ENCODE assay signal across 8 cellular contexts in the genomic region with DNA sequence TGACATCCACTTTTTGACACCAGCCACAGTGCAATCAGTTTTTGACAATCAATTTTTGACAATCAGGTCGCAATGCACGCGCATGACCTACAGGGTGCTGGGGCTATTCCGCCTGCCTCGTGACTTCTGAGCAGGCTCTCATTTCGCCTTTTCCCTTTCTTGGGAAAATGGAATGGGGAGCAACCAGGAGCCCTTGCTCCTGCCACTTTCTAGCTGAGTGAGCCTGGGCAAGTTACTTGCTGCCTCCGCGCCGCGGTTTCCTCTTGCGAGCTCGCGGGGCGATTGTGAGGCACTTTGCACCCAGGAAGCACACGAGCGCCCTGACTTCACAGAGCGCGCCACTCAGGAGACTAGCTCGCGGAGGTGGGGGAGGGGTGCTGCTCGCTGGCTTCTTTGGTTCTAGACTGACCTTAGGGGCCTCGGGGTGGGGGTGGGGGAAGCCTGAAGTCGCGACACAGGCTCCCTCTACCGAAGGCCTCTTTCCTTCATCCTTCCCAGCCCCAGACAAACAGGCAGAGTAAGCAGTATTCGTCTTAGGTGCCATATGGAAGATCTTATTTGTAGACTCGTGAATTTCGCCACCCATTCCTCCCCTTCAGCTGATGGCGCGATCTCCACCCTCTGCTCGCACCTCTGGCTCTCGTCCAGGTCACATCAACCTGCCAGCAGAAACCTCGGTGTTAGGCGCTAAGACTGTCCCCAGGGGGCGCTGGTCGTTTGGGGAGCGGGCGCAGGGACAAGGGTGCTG. TPM values are rescaled to one million over a fixed set of nuclear protein-coding genes. Genes with fewer than 3 reads are reported as not detected.
DNase-seq lines count a peak whose midpoint lies in the region; ATAC-seq and TF ChIP-seq lines count a peak whose summit lies in the region.

No MANE protein-coding gene starts in this region.

- peaks cover 8% of the 10 kb centered on the region for H3K36me3 Mint-ChIP-seq in activated T-helper 2 cell treated with anti-CD3 and anti-CD28 coated beads, Interferon-gamma antibody, Interleukin-2, Interleukin-4, amounts not matched to agents 10 μg/mL and 5 μg/mL and 100 μg/mL, durations not matched to agents 14 hours and 24 hours and 36 hours (ENCODE audit: low read depth)
- H3K36me3 Mint-ChIP-seq in naive thymus-derived CD8-positive, alpha-beta T cell: peaks cover 0 to 16% (median 4%) of the 10 kb centered on the region in 3 donors
- H3K36me3 Mint-ChIP-seq in stimulated activated memory B cell treated with anti-CD40 and anti-IgM and Interleukin-4, amounts not matched to agents 10 μg/mL and 1 μg/mL and 100 μg/mL, for 72 hours: peaks cover 31% of the 10 kb centered on the region

- H3K4me3 ChIP-seq in AG04449 (ENCODE audit: low read depth, low read length): peak overlapping the region; percentile 55

- CTCF ChIA-PET in AG04449 (lab: Yijun Ruan, JAX): interaction anchor here (0.5 to 11.8 kb wide), 40 partner anchors 12 to 401 kb away, joined by 3 to 191 read pairs (median 6); a partner anchor contains a TSS

- peaks cover 19% of the 10 kb centered on the region for H3K4me1 Mint-ChIP-seq in activated T-helper 2 cell treated with anti-CD3 and anti-CD28 coated beads, Interferon-gamma antibody, Interleukin-2, Interleukin-4, amounts not matched to agents 10 μg/mL and 5 μg/mL and 100 μg/mL, durations not matched to agents 14 hours and 24 hours and 36 hours (ENCODE audit: low read depth)
- H3K4me1 Mint-ChIP-seq in naive thymus-derived CD8-positive, alpha-beta T cell: peaks cover 10 to 46% (median 39%) of the 10 kb centered on the region in 4 donors
- H3K4me1 Mint-ChIP-seq in stimulated activated memory B cell treated with anti-CD40 and anti-IgM and Interleukin-4, amounts not matched to agents 10 μg/mL and 1 μg/mL and 100 μg/mL, for 72 hours: peaks cover 52% of the 10 kb centered on the region

- intact Hi-C loops in activated T-helper 2 cell treated with anti-CD3 and anti-CD28 coated beads, Interferon-gamma antibody, Interleukin-2, Interleukin-4, amounts not matched to agents 10 μg/mL and 5 μg/mL and 100 μg/mL, durations not matched to agents 14 hours and 24 hours and 36 hours (cut with micrococcal nuclease): loop anchor here (1.0 to 2.0 kb wide), 2 partner anchors 43 to 64 kb away; a partner anchor contains a TSS

- peak; percentile 55 for ATAC-seq in GM18909 (IDR thresholded peaks at IDR 0.05; ENCODE audit: poor library complexity, unreplicated experiment)
- ATAC-seq in naive thymus-derived CD8-positive, alpha-beta T cell: peak; percentile 89 to 90
- ATAC-seq in stimulated activated memory B cell treated with anti-CD40 and anti-IgM and Interleukin-4, amounts not matched to agents 10 μg/mL and 1 μg/mL and 100 μg/mL, for 72 hours: peak; percentile 93

- H3K27me3 Mint-ChIP-seq in activated T-helper 2 cell treated with anti-CD3 and anti-CD28 coated beads, Interferon-gamma antibody, Interleukin-2, Interleukin-4, amounts not matched to agents 10 μg/mL and 5 μg/mL and 100 μg/mL, durations not matched to agents 14 hours and 24 hours and 36 hours (ENCODE audit: low read depth): no peaks in the 10 kb centered on the region
- H3K27me3 Mint-ChIP-seq in naive thymus-derived CD8-positive, alpha-beta T cell: no peaks in the 10 kb centered on the region
- H3K27me3 Mint-ChIP-seq in stimulated activated memory B cell treated with anti-CD40 and anti-IgM and Interleukin-4, amounts not matched to agents 10 μg/mL and 1 μg/mL and 100 μg/mL, for 72 hours: no peaks in the 10 kb centered on the region

- peak overlapping the region; percentile 67 for H3K27ac Mint-ChIP-seq in activated T-helper 2 cell treated with anti-CD3 and anti-CD28 coated beads, Interferon-gamma antibody, Interleukin-2, Interleukin-4, amounts not matched to agents 10 μg/mL and 5 μg/mL and 100 μg/mL, durations not matched to agents 14 hours and 24 hours and 36 hours
- peak overlapping the region; percentile 79 to 98 (median 96) for H3K27ac Mint-ChIP-seq in naive thymus-derived CD8-positive, alpha-beta T cell
- H3K27ac Mint-ChIP-seq in stimulated activated memory B cell treated with anti-CD40 and anti-IgM and Interleukin-4, amounts not matched to agents 10 μg/mL and 1 μg/mL and 100 μg/mL, for 72 hours: peak overlapping the region; percentile 70

- H3K9me3 Mint-ChIP-seq in activated T-helper 2 cell treated with anti-CD3 and anti-CD28 coated beads, Interferon-gamma antibody, Interleukin-2, Interleukin-4, amounts not matched to agents 10 μg/mL and 5 μg/mL and 100 μg/mL, durations not matched to agents 14 hours and 24 hours and 36 hours: no peaks in the 10 kb centered on the region
- H3K9me3 Mint-ChIP-seq in naive thymus-derived CD8-positive, alpha-beta T cell: no peaks in the 10 kb centered on the region
- no peaks in the 10 kb centered on the region for H3K9me3 Mint-ChIP-seq in stimulated activated memory B cell treated with anti-CD40 and anti-IgM and Interleukin-4, amounts not matched to agents 10 μg/mL and 1 μg/mL and 100 μg/mL, for 72 hours

- DNase-seq in AG04449 (ENCODE audit: low read depth, low spot score) (no peak), HuH-7.5 (ENCODE audit: low spot score) (peak; percentile 77), RKO (ENCODE audit: low spot score) (peak; percentile 45), fibroblast of peridontal ligament (ENCODE audit: extremely low read depth) (peak; percentile 72)
- DNase-seq in activated T-helper 2 cell treated with anti-CD3 and anti-CD28 coated beads, Interferon-gamma antibody, Interleukin-2, Interleukin-4, amounts not matched to agents 10 μg/mL and 5 μg/mL and 100 μg/mL, durations not matched to agents 14 hours and 24 hours and 36 hours (ENCODE audit: low spot score): peak; percentile 76
- DNase-seq in naive thymus-derived CD8-positive, alpha-beta T cell: peak; percentile 83 to 94 (median 88)

- peak overlapping the region; percentile 64 for H3K4me3 Mint-ChIP-seq in activated T-helper 2 cell treated with anti-CD3 and anti-CD28 coated beads, Interferon-gamma antibody, Interleukin-2, Interleukin-4, amounts not matched to agents 10 μg/mL and 5 μg/mL and 100 μg/mL, durations not matched to agents 14 hours and 24 hours and 36 hours (ENCODE audit: low read depth)
- peak overlapping the region; percentile 86 to 96 (median 90) for H3K4me3 Mint-ChIP-seq in naive thymus-derived CD8-positive, alpha-beta T cell
- peak overlapping the region; percentile 77 for H3K4me3 Mint-ChIP-seq in stimulated activated memory B cell treated with anti-CD40 and anti-IgM and Interleukin-4, amounts not matched to agents 10 μg/mL and 1 μg/mL and 100 μg/mL, for 72 hours

- POLR2A ChIA-PET in AG04449 (lab: Yijun Ruan, JAX): interaction anchor here (0.7 to 2.0 kb wide), 6 partner anchors 10 to 180 kb away, joined by 3 to 10 read pairs (median 5); no protein-coding TSS in a partner anchor
- POLR2A ChIA-PET in naive thymus-derived CD8-positive, alpha-beta T cell (lab: Charles Lee): interaction anchor here (0.7 to 5.5 kb wide), 9 partner anchors 10 to 598 kb away, joined by 3 to 95 read pairs (median 11); a partner anchor contains a TSS

- TF ChIP-seq CTCF in AG04449 (IDR thresholded peaks at IDR 0.05; ENCODE audit: insufficient read depth, low read length, missing control alignments): peak; percentile 95

RNA-seq across cellular contexts. Expression of a gene that starts 4.6 kb away (rescaled TPM):
- not detected in 2 replicates for total RNA-seq in activated T-helper 2 cell treated with anti-CD3 and anti-CD28 coated beads, Interferon-gamma antibody, Interleukin-2, Interleukin-4, amounts not matched to agents 10 μg/mL and 5 μg/mL and 100 μg/mL, durations not matched to agents 14 hours and 24 hours and 36 hours
- total RNA-seq in naive thymus-derived CD8-positive, alpha-beta T cell: under 1 TPM in 1 of 2 experiments, not detected in 1; 0.47 TPM
- polyA plus RNA-seq in naive thymus-derived CD8-positive, alpha-beta T cell: under 1 TPM in 2 of 3 donors, not detected in 1; 0.42 to 0.55 TPM

RNA-seq across cellular contexts. Expression of a gene that starts 10.6 kb away (rescaled TPM):
- 16.8 and 20.1 TPM in 2 replicates for total RNA-seq in activated T-helper 2 cell treated with anti-CD3 and anti-CD28 coated beads, Interferon-gamma antibody, Interleukin-2, Interleukin-4, amounts not matched to agents 10 μg/mL and 5 μg/mL and 100 μg/mL, durations not matched to agents 14 hours and 24 hours and 36 hours
- 10 to 100 TPM; 58.7 to 62.5 TPM for total RNA-seq in naive thymus-derived CD8-positive, alpha-beta T cell
- polyA plus RNA-seq in naive thymus-derived CD8-positive, alpha-beta T cell: 10 to 100 TPM; 34.2 to 46.1 (median 36.2) TPM

RNA-seq across cellular contexts. Expression of a gene that starts 25.3 kb away (rescaled TPM):
- total RNA-seq in activated T-helper 2 cell treated with anti-CD3 and anti-CD28 coated beads, Interferon-gamma antibody, Interleukin-2, Interleukin-4, amounts not matched to agents 10 μg/mL and 5 μg/mL and 100 μg/mL, durations not matched to agents 14 hours and 24 hours and 36 hours: 133 and 136 TPM in 2 replicates
- total RNA-seq in naive thymus-derived CD8-positive, alpha-beta T cell: under 1 TPM; 0.25 to 0.31 TPM
- polyA plus RNA-seq in naive thymus-derived CD8-positive, alpha-beta T cell: under 1 TPM in 2 of 3 donors, not detected in 1; 0.09 to 0.24 TPM

RNA-seq across cellular contexts. Expression of a gene that starts 34.6 kb away (rescaled TPM):
- 12.3 and 12.8 TPM in 2 replicates for total RNA-seq in activated T-helper 2 cell treated with anti-CD3 and anti-CD28 coated beads, Interferon-gamma antibody, Interleukin-2, Interleukin-4, amounts not matched to agents 10 μg/mL and 5 μg/mL and 100 μg/mL, durations not matched to agents 14 hours and 24 hours and 36 hours
- total RNA-seq in naive thymus-derived CD8-positive, alpha-beta T cell: 10 to 100 TPM; 13.6 to 13.9 TPM
- polyA plus RNA-seq in naive thymus-derived CD8-positive, alpha-beta T cell: 10 to 100 TPM; 11.6 to 13.5 (median 13.4) TPM

RNA-seq across cellular contexts. Expression of a gene that starts 42.4 kb away (rescaled TPM):
- total RNA-seq in activated T-helper 2 cell treated with anti-CD3 and anti-CD28 coated beads, Interferon-gamma antibody, Interleukin-2, Interleukin-4, amounts not matched to agents 10 μg/mL and 5 μg/mL and 100 μg/mL, durations not matched to agents 14 hours and 24 hours and 36 hours: 72.5 and 72.7 TPM in 2 replicates
- total RNA-seq in naive thymus-derived CD8-positive, alpha-beta T cell: 10 to 100 TPM; 80.1 to 86.7 TPM
- 10 to 100 TPM; 73.4 to 90.6 (median 73.9) TPM for polyA plus RNA-seq in naive thymus-derived CD8-positive, alpha-beta T cell

Comparison
In these comparisons a context has a peak if more than half of its experiments do, and no peak if none do; other contexts are left out.
1. RNA of a gene that starts 25.3 kb away (total RNA-seq): 133 to 136 TPM in activated T-helper 2 cell treated with anti-CD3 and anti-CD28 coated beads, Interferon-gamma antibody, Interleukin-2, Interleukin-4, amounts not matched to agents 10 μg/mL and 5 μg/mL and 100 μg/mL, durations not matched to agents 14 hours and 24 hours and 36 hours; 0.25 to 0.31 TPM in naive thymus-derived CD8-positive, alpha-beta T cell; every median in the first group is over 100 times any median in the second.
2. Peak in every context shown above with its lines, with median percentiles within 50 percentile points of each other: ATAC-seq, H3K27ac Mint-ChIP-seq and H3K4me3 Mint-ChIP-seq.